Comparison of ENCODE assay signal across 8 cellular contexts in genomic region chr7:99386584-99387238, GRCh38. TPM values are rescaled to one million over a fixed set of nuclear protein-coding genes. Genes with fewer than 3 reads are reported as not detected.
DNase-seq lines count a peak whose midpoint lies in the region; ATAC-seq, FAIRE-seq and TF ChIP-seq lines count a peak whose summit lies in the region.

No MANE protein-coding gene starts in this region.

- peaks cover 0 to 79% of the 10 kb centered on the region in 2 donors for H3K36me3 ChIP-seq in left lung

- H3K9me3 Mint-ChIP-seq in HFFc6 = no peaks in the 10 kb centered on the region

- peaks cover 0 to 52% of the 10 kb centered on the region in 2 donors for H3K4me1 ChIP-seq in left lung

- no peak for FAIRE-seq in D721Med (lab: Jason Lieb, UNC)

- H3K4me3 Mint-ChIP-seq in HFFc6 = no peak overlapping the region

- peaks cover 5% of the 10 kb centered on the region for H3K27me3 Mint-ChIP-seq in HFFc6 (ENCODE audit: insufficient read depth)

- no peaks in the 10 kb centered on the region for H3K27me3 ChIP-seq in left lung

- H3K27ac Mint-ChIP-seq in HFFc6 = no peak overlapping the region

- H3K4me3 ChIP-seq in left lung = no peak overlapping the region

- DNase-seq in D721Med (ENCODE audit: insufficient read length, low spot score) (no peak), HFFc6 (peak; percentile 48), left lung (peak in 1 of 2 donors; percentile 38), GM03348 (ENCODE audit: low spot score) (no peak), islet precursor cell (no peak), NCI-H1436 (lab: John Stamatoyannopoulos, UW) (no peak)

- H3K27ac ChIP-seq in VCaP (no peak overlapping the region), left lung (no peak overlapping the region)

- peaks cover 5% of the 10 kb centered on the region; the same call in 1 of the 2 replicates for H3K4me1 Mint-ChIP-seq in HFFc6 (ENCODE audit: low read depth)

- peaks cover 12% of the 10 kb centered on the region; the same call in 1 of the 2 replicates for H3K36me3 Mint-ChIP-seq in HFFc6 (ENCODE audit: low read depth)

- intact Hi-C loops in left lung (cut with DNase I) = no loop called here

- ATAC-seq in left lung = peak; percentile 35
- ATAC-seq in GM21619 (IDR thresholded peaks at IDR 0.05; ENCODE audit: unreplicated experiment) = no peak

- H3K9me3 ChIP-seq in left lung = no peaks in the 10 kb centered on the region

- TF ChIP-seq CTCF in D721Med (IDR thresholded peaks at IDR 0.05; ENCODE audit: insufficient read depth, missing control alignments) (peak; percentile 26), HFFc6 (IDR thresholded peaks at IDR 0.05) (peak; percentile 57), VCaP (conservative IDR thresholded peaks at IDR 0.05) (peak; percentile 28; the same call in 1 of the 2 replicates), left lung (IDR thresholded peaks at IDR 0.05) (no peak)

RNA-seq across cellular contexts. Expression of gene ARPC1B, which starts 12.2 kb away (rescaled TPM):
- total RNA-seq in HFFc6 (2021; fragmentation: NEBNext Ultra II Directional; extraction: Animal tissue kit (Norgen Biotek cat#: 25700)) = 100 to 1,000 TPM; 233 to 281 (median 249) TPM
- 100 to 1,000 TPM; 280 to 311 TPM for total RNA-seq in left lung

RNA-seq across cellular contexts. Expression of gene PDAP1, which starts 21.7 kb away (rescaled TPM):
- total RNA-seq in HFFc6 (2021; fragmentation: NEBNext Ultra II Directional; extraction: Animal tissue kit (Norgen Biotek cat#: 25700)) = 100 to 1,000 TPM; 148 to 213 (median 180) TPM
- 10 to 100 TPM; 68.5 to 87.8 TPM for total RNA-seq in left lung

RNA-seq across cellular contexts. Expression of gene BUD31, which starts 22.1 kb away (rescaled TPM):
- total RNA-seq in HFFc6 (2021; fragmentation: NEBNext Ultra II Directional; extraction: Animal tissue kit (Norgen Biotek cat#: 25700)) = 100 to 1,000 TPM; 134 to 147 (median 146) TPM
- total RNA-seq in left lung = 10 to 100 TPM; 79.0 to 82.0 TPM

RNA-seq across cellular contexts. Expression of gene PTCD1, which starts 51.9 kb away (rescaled TPM):
- 1 to 10 TPM; 4.5 to 8.6 (median 6.7) TPM for total RNA-seq in HFFc6 (2021; fragmentation: NEBNext Ultra II Directional; extraction: Animal tissue kit (Norgen Biotek cat#: 25700))
- 1 to 10 TPM; 3.5 to 4.5 TPM for total RNA-seq in left lung

RNA-seq across cellular contexts. Expression of gene CPSF4, which starts 52.0 kb away (rescaled TPM):
- total RNA-seq in HFFc6 (2021; fragmentation: NEBNext Ultra II Directional; extraction: Animal tissue kit (Norgen Biotek cat#: 25700)) = 10 to 100 TPM; 26.7 to 34.0 (median 29.2) TPM
- total RNA-seq in left lung = 10 to 100 TPM; 25.9 to 34.2 TPM

Comparison
In these comparisons a context has a peak if more than half of its experiments do, and no peak if none do; other contexts are left out.
1. CTCF ChIP-seq: peak in D721Med (single experiment), HFFc6 (single experiment) and VCaP (single experiment); none in left lung (0 of 2).